Comparison of ENCODE assay signal across 8 cellular contexts in genomic region chr1:25246600-25247023, GRCh38. TPM values are rescaled to one million over a fixed set of nuclear protein-coding genes. Genes with fewer than 3 reads are reported as not detected.
A peak's percentile ranks its signal among the peaks of the same experiment; 100 is the strongest.
DNase-seq lines count a peak whose midpoint lies in the region; ATAC-seq and TF ChIP-seq lines count a peak whose summit lies in the region.

No MANE protein-coding gene starts in this region.

- peak in 1 of 56 donors; percentile 11 for TF ChIP-seq CTCF in dorsolateral prefrontal cortex (IDR thresholded peaks at IDR 0.05 in 54 of 56, conservative IDR thresholded peaks at IDR 0.05 in 2 of 56; ENCODE audit: low read depth in 1 of 56, partially characterized antibody in 56 of 56)
- no peak for TF ChIP-seq CTCF in vagina (IDR thresholded peaks at IDR 0.05)

- in situ Hi-C loops in G401 (cut with HindIII; ENCODE audit: low sequenced_read_pairs), result no loop called here

- H3K27me3 ChIP-seq in dorsolateral prefrontal cortex (no peaks in the 10 kb centered on the region), muscle layer of duodenum (ENCODE audit: low read depth, low read length) (no peaks in the 10 kb centered on the region), vagina (no peaks in the 10 kb centered on the region)

- TF ChIP-seq POLR2A in vagina (IDR thresholded peaks at IDR 0.05), result no peak

- H3K4me1 ChIP-seq in muscle layer of duodenum (ENCODE audit: control insufficient read depth in 1 of 2, insufficient read depth in 2 of 2, low read length in 2 of 2) (peaks cover 14 to 30% of the 10 kb centered on the region in 2 donors), vagina (peaks cover 31% of the 10 kb centered on the region)

- peak overlapping the region in 58 of 59 donors; percentile 86 to 100 (median 100) for H3K27ac ChIP-seq in dorsolateral prefrontal cortex
- H3K27ac ChIP-seq in muscle layer of duodenum (ENCODE audit: low read length), result peak overlapping the region; percentile 99
- H3K27ac ChIP-seq in vagina, result peak overlapping the region; percentile 96

- intact Hi-C loops in dorsolateral prefrontal cortex (cut with DNase I) (loop anchor here (2.0 to 10.0 kb wide), 4 partner anchors 22 to 568 kb away; partner anchors contain the start of genes MTFR1L (in 1 of the 2) and TMEM50A (in 1 of the 2)), vagina (cut with DNase I) (no loop called here), posterior vena cava (cut with DNase I) (no loop called here)

- H3K36me3 ChIP-seq in muscle layer of duodenum (ENCODE audit: control insufficient read depth in 1 of 2, insufficient read depth in 2 of 2, low read length in 2 of 2), result peaks cover 24 to 38% of the 10 kb centered on the region in 2 donors
- H3K36me3 ChIP-seq in vagina, result peaks cover 0 to 41% of the 10 kb centered on the region in 2 donors

- ATAC-seq in HG02588 (IDR thresholded peaks at IDR 0.05; ENCODE audit: unreplicated experiment) (peak; percentile 3), SK-N-SH treated with all-trans-retinoic acid at 6 μM for 48 hours (peak; percentile 4)

- H3K9me3 ChIP-seq in muscle layer of duodenum (ENCODE audit: control insufficient read depth in 1 of 2, low read length in 2 of 2) (no peaks in the 10 kb centered on the region), vagina (no peaks in the 10 kb centered on the region)

- peak overlapping the region; percentile 72 to 100 (median 97) for H3K4me3 ChIP-seq in dorsolateral prefrontal cortex
- H3K4me3 ChIP-seq in muscle layer of duodenum (ENCODE audit: low read depth in 1 of 2, low read length in 2 of 2), result peak overlapping the region; percentile 98 to 100
- peak overlapping the region; percentile 69 to 90 for H3K4me3 ChIP-seq in vagina

- DNase-seq in G401 (ENCODE audit: low spot score), result peak; percentile 24
- DNase-seq in dorsolateral prefrontal cortex, result peak in 3 of 10 donors; percentile 28 to 46 (median 29)
- DNase-seq in vagina (ENCODE audit: extremely low spot score in 2 of 2), result no peak
- no peak for DNase-seq in midbrain (lab: John Stamatoyannopoulos, UW)
- no peak for DNase-seq in posterior vena cava (ENCODE audit: low spot score)

TF ChIP-seq in SK-N-SH treated with all-trans-retinoic acid at 6 μM for 48 hours, 23 proteins besides CTCF, POLR2A, EP300 and RAD21:
- TF ChIP-seq PPARA (CRISPR knock-in tag; IDR thresholded peaks at IDR 0.05; ENCODE audit: borderline replicate concordance) (no peak), CSDC2 (CRISPR knock-in tag; IDR thresholded peaks at IDR 0.05) (no peak), RARB (CRISPR knock-in tag; IDR thresholded peaks at IDR 0.05) (no peak), ARNTL (CRISPR knock-in tag; IDR thresholded peaks at IDR 0.05; ENCODE audit: borderline replicate concordance, low read depth) (no peak), ESRRG (CRISPR knock-in tag; IDR thresholded peaks at IDR 0.05) (no peak; the same call in 1 of the 2 replicates), TSHZ2 (CRISPR knock-in tag; IDR thresholded peaks at IDR 0.05) (no peak), TOX (CRISPR knock-in tag; IDR thresholded peaks at IDR 0.05; ENCODE audit: borderline replicate concordance) (no peak), ZNF70 (CRISPR knock-in tag; IDR thresholded peaks at IDR 0.05) (no peak), SNAI2 (CRISPR knock-in tag; IDR thresholded peaks at IDR 0.05) (no peak), CSRNP3 (CRISPR knock-in tag; IDR thresholded peaks at IDR 0.05) (no peak), PATZ1 (CRISPR knock-in tag; IDR thresholded peaks at IDR 0.05; ENCODE audit: borderline replicate concordance) (no peak), TCF4 (CRISPR knock-in tag; IDR thresholded peaks at IDR 0.05; ENCODE audit: borderline replicate concordance) (no peak), ZNF565 (CRISPR knock-in tag; conservative IDR thresholded peaks at IDR 0.05; ENCODE audit: low read depth) (no peak), ZC3H10 (CRISPR knock-in tag; IDR thresholded peaks at IDR 0.05) (no peak)

RNA-seq across cellular contexts. Expression of gene RSRP1, which starts 0.6 kb away (rescaled TPM):
- 42.8 and 48.7 TPM in 2 replicates for total RNA-seq in G401 (2014; rRNA removed; shearing (Covaris generic))
- total RNA-seq in dorsolateral prefrontal cortex (100 to 1,000 TPM in 118 of 120 experiments, 10 to 100 TPM in 2; 87.8 to 261 (median 154) TPM), vagina (163 TPM), posterior vena cava (10 to 100 TPM; 67.5 to 90.0 TPM)

RNA-seq across cellular contexts. Expression of gene SYF2, which starts 14.3 kb away (rescaled TPM):
- total RNA-seq in G401 (2014; rRNA removed; shearing (Covaris generic)), result 52.2 and 65.8 TPM in 2 replicates
- total RNA-seq in dorsolateral prefrontal cortex, result 10 to 100 TPM; 19.7 to 39.9 (median 26.6) TPM
- total RNA-seq in vagina, result 28.7 TPM
- total RNA-seq in posterior vena cava, result 10 to 100 TPM; 35.7 to 38.0 TPM

RNA-seq across cellular contexts. Expression of gene RHD, which starts 25.7 kb away (rescaled TPM):
- not detected in 2 replicates for total RNA-seq in G401 (2014; rRNA removed; shearing (Covaris generic))
- under 1 TPM in 8 of 120 experiments, not detected in 112; 0.22 to 0.96 (median 0.56) TPM for total RNA-seq in dorsolateral prefrontal cortex
- not detected for total RNA-seq in vagina
- not detected for total RNA-seq in posterior vena cava

Comparison
In these comparisons a context has a peak if more than half of its experiments do, and no peak if none do; other contexts are left out.
1. intact Hi-C loops: an anchor here in dorsolateral prefrontal cortex (2.0 to 10.0 kb wide); none called in vagina and posterior vena cava.